29 cellular contexts compared by ENCODE assay signal in genomic region chr1:11749996-11750395, GRCh38. TPM values are rescaled to one million over a fixed set of nuclear protein-coding genes. Genes with fewer than 3 reads are reported as not detected.
"Had no signal": no experiment of that assay in that cellular context is flagged by ENCODE, and none has a peak within 500 bp of the region (broad histone marks: within the 10 kb centered on the region; RNA-seq: fewer than 3 reads in every experiment).

No MANE protein-coding gene starts in this region.

- DNase-seq: immature natural killer cell; left ventricle myocardium inferior; mesendoderm; naive B cell; natural killer cell; posterior cingulate gyrus; retina; stimulated activated CD4-positive, alpha-beta T cell treated with anti-CD3 and anti-CD28 coated beads, Interleukin-12 subunit alpha, Interleukin-12 subunit beta, amount 100 ng/mL, for 4 hours; stimulated activated CD4-positive, alpha-beta T cell treated with anti-CD3 and anti-CD28 coated beads, Interleukin-15, amount 100 ng/mL, for 24 hours; stimulated activated CD4-positive, alpha-beta T cell treated with anti-CD3 and anti-CD28 coated beads, Interleukin-2, amount 100 ng/mL, for 24 hours; stimulated activated CD4-positive, alpha-beta T cell treated with anti-CD3 and anti-CD28 coated beads, Interleukin-4, amount 100 ng/mL, for 1 hour; stimulated activated naive B cell treated with anti-CD40 and anti-IgM and Interleukin-4, amounts not matched to agents 10 μg/mL and 1 μg/mL and 100 μg/mL, for 72 hours; stimulated activated naive CD8-positive, alpha-beta T cell treated with anti-CD3 and anti-CD28 coated beads, Interleukin-15, Interleukin-2, amounts not matched to agents 100 U/mL and 50 U/mL, for 24 hours; stomach; testis; thyroid gland; transverse colon; upper lobe of right lung had no signal

- H3K9me3 ChIP-seq: left ventricle myocardium inferior, pancreas, prostate gland, stomach, testis, thyroid gland, transverse colon, upper lobe of right lung had no signal

- FAIRE-seq: islet of Langerhans, pancreas, urothelium cell line had no signal

- H3K27ac ChIP-seq: left ventricle myocardium inferior, pancreas, prostate gland, stomach, testis, thyroid gland, transverse colon, upper lobe of right lung had no signal

- H3K27me3 ChIP-seq: pancreas, stomach, testis, thyroid gland, upper lobe of right lung had no signal

- H3K4me3 ChIP-seq: left ventricle myocardium inferior, lung, pancreas, prostate gland, skin epidermis, stomach, testis, thyroid gland, transverse colon, upper lobe of right lung had no signal

- H3K4me1 ChIP-seq: prostate gland, testis, thyroid gland, transverse colon, upper lobe of right lung had no signal

RNA-seq across cellular contexts. Expression of gene C1orf167, which starts 12.0 kb away (rescaled TPM):
- total RNA-seq: kidney epithelial cell, mononuclear cell had no signal
- polyA plus RNA-seq: neural cell had no signal

RNA-seq across cellular contexts. Expression of gene DRAXIN, which starts 58.5 kb away (rescaled TPM):
- total RNA-seq: omental fat pad, sciatic nerve, thyroid gland had no signal
